Comparison of ENCODE assay signal across 2 cellular contexts in genomic region chr6:155378284-155378683, GRCh38.
TF ChIP-seq lines count a peak whose summit lies in the region.

No MANE protein-coding gene starts in this region.

TF ChIP-seq in SK-N-SH, 30 proteins besides CTCF, POLR2A, EP300 and RAD21 (continued from another document):
- TF ChIP-seq RCOR1 (IDR thresholded peaks at IDR 0.05; ENCODE audit: low read length): no peak
- no peak for TF ChIP-seq MAX (IDR thresholded peaks at IDR 0.05; ENCODE audit: low read depth)
- no peak for TF ChIP-seq IRF3 (IDR thresholded peaks at IDR 0.05; ENCODE audit: low read depth, low read length)
- no peak for TF ChIP-seq GABPA (IDR thresholded peaks at IDR 0.05; ENCODE audit: low read depth)
TF ChIP-seq in SK-N-SH: peak in this region for 0.

TF ChIP-seq in SK-N-SH treated with all-trans-retinoic acid at 6 μM for 48 hours, 23 proteins besides CTCF, POLR2A, EP300 and RAD21 (continued from another document):
- TF ChIP-seq CREB5 (CRISPR knock-in tag; IDR thresholded peaks at IDR 0.05; ENCODE audit: low read depth): no peak
- TF ChIP-seq ZNF70 (CRISPR knock-in tag; IDR thresholded peaks at IDR 0.05): no peak
- TF ChIP-seq TCF4 (CRISPR knock-in tag; IDR thresholded peaks at IDR 0.05; ENCODE audit: borderline replicate concordance): no peak
- no peak for TF ChIP-seq ZFP3 (CRISPR knock-in tag; IDR thresholded peaks at IDR 0.05)
TF ChIP-seq in SK-N-SH treated with all-trans-retinoic acid at 6 μM for 48 hours: peak in this region for 0.
